In the genomic region with DNA sequence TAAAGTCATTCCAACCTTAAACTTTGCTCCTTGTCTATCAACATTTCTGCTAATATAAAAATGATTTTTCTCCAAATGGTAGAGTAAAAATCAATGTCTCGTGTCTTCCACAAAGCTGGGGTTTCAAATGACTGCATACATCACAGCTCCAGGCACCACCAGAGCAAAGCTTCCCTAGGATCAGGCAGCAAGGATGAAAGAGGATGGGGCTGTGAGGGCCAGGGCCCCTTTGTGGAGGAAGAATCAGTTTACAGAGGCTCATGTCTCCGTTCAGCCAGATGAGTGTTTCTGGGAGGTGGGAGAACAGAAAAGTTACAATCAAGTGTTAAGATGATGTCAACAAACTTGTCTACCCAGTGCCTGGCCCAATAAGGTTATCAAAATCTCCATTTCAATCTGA, we compare ENCODE assay signal across 19 cellular contexts.
DNase-seq lines count a peak whose midpoint lies in the region; ATAC-seq and TF ChIP-seq lines count a peak whose summit lies in the region.
"Had no signal": no experiment of that assay in that cellular context is flagged by ENCODE, and none has a peak within 500 bp of the region (broad histone marks: within the 10 kb centered on the region; RNA-seq: fewer than 3 reads in every experiment).

No MANE protein-coding gene starts in this region.

- no peak overlapping the region for H3K4me3 ChIP-seq in GM23338
- H3K4me3 ChIP-seq in upper lobe of right lung: no peak overlapping the region
- H3K4me3 ChIP-seq: BLaER1 had no signal

- H3K36me3 ChIP-seq in GM23338 (ENCODE audit: insufficient read depth): no peaks in the 10 kb centered on the region
- H3K36me3 ChIP-seq in upper lobe of right lung: no peaks in the 10 kb centered on the region
- H3K36me3 ChIP-seq: BLaER1 had no signal

- TF ChIP-seq CTCF in GM23338 (conservative IDR thresholded peaks at IDR 0.05; ENCODE audit: low read depth in 2 of 2) (no peak), nephron progenitor cell (IDR thresholded peaks at IDR 0.05) (no peak), upper lobe of right lung (IDR thresholded peaks at IDR 0.05) (no peak)

- peaks cover 4% of the 10 kb centered on the region for H3K4me1 ChIP-seq in GM23338 (ENCODE audit: insufficient read depth)
- H3K4me1 ChIP-seq in upper lobe of right lung: no peaks in the 10 kb centered on the region

- no peak for DNase-seq in GM23338 (ENCODE audit: low spot score)
- DNase-seq in nephron progenitor cell: no peak
- peak; percentile 3 for DNase-seq in sciatic nerve (ENCODE audit: low spot score)
- peak; percentile 23 for DNase-seq in upper lobe of right lung
- no peak for DNase-seq in MV-4-11 (lab: John Stamatoyannopoulos, UW)
- DNase-seq in G401 (ENCODE audit: low spot score): no peak
- DNase-seq: CD4-positive, CD25-positive, alpha-beta regulatory T cell; CD8-positive, alpha-beta T cell; DMS 273 treated with DMSO at 0.1 percent for 48 hours; DMS79; EL; GF-D8; H9 had no signal

- H3K27ac ChIP-seq in GM23338 (ENCODE audit: low read depth) (no peak overlapping the region), upper lobe of right lung (no peak overlapping the region)
- H3K27ac ChIP-seq: 22Rv1, BLaER1, C4-2B had no signal

- no peaks in the 10 kb centered on the region for H3K9me2 ChIP-seq in GM23338 (ENCODE audit: insufficient read depth)

- no peaks in the 10 kb centered on the region for H3K9me3 ChIP-seq in upper lobe of right lung
- H3K9me3 ChIP-seq: BLaER1 had no signal

- intact Hi-C loops in sciatic nerve (cut with DNase I): no loop called here
- intact Hi-C loops in upper lobe of right lung (cut with DNase I): no loop called here

- peak overlapping the region; percentile 38; the same call in 1 of the 2 replicates for H2AFZ ChIP-seq in GM23338

- H3K27ac Mint-ChIP-seq in GM23338: no peak overlapping the region
- H3K27ac Mint-ChIP-seq in nephron progenitor cell: peak overlapping the region; percentile 91
- H3K27ac Mint-ChIP-seq: B cell; CD8-positive, alpha-beta T cell; H9 had no signal

- H3K9me3 Mint-ChIP-seq in GM23338 (no peaks in the 10 kb centered on the region), nephron progenitor cell (no peaks in the 10 kb centered on the region)
- H3K9me3 Mint-ChIP-seq: CD4-positive, CD25-positive, alpha-beta regulatory T cell; CD8-positive, alpha-beta T cell; H9 had no signal

- H3K79me2 ChIP-seq in GM23338 (replicated peaks; ENCODE audit: insufficient read depth): no peaks in the 10 kb centered on the region

- in situ Hi-C loops in G401 (cut with HindIII; ENCODE audit: low sequenced_read_pairs): no loop called here

- H3K4me2 ChIP-seq in GM23338: no peak overlapping the region
- H3K4me2 ChIP-seq: BLaER1 had no signal

- H4K20me1 ChIP-seq in GM23338 (replicated peaks; ENCODE audit: insufficient read depth): no peaks in the 10 kb centered on the region
- H4K20me1 ChIP-seq: BLaER1 had no signal

- H3F3A ChIP-seq in GM23338 (replicated peaks; ENCODE audit: low read depth): no peaks in the 10 kb centered on the region

- H3K36me3 Mint-ChIP-seq in GM23338 (ENCODE audit: low read depth) (no peaks in the 10 kb centered on the region), nephron progenitor cell (ENCODE audit: low read depth) (no peaks in the 10 kb centered on the region)
- H3K36me3 Mint-ChIP-seq: CD4-positive, CD25-positive, alpha-beta regulatory T cell; CD8-positive, alpha-beta T cell had no signal

- H3K27me3 ChIP-seq in GM23338 (ENCODE audit: insufficient read depth): peaks cover 8% of the 10 kb centered on the region
- H3K27me3 ChIP-seq in upper lobe of right lung: no peaks in the 10 kb centered on the region
- H3K27me3 ChIP-seq: BLaER1 had no signal

- H3K27me3 Mint-ChIP-seq in GM23338 (ENCODE audit: insufficient read depth, low read depth, poor library complexity): peaks cover 9% of the 10 kb centered on the region
- H3K27me3 Mint-ChIP-seq in nephron progenitor cell (ENCODE audit: low read depth, poor library complexity): peaks cover 16% of the 10 kb centered on the region

- H3K4me1 Mint-ChIP-seq in GM23338: peaks cover 10% of the 10 kb centered on the region
- peaks cover 54% of the 10 kb centered on the region for H3K4me1 Mint-ChIP-seq in nephron progenitor cell

- ATAC-seq in GM23338: peak; percentile 54; the same call in 2 of the 3 replicates
- no peak for ATAC-seq in sciatic nerve
- ATAC-seq in upper lobe of right lung: no peak
- ATAC-seq in HG03439 (IDR thresholded peaks at IDR 0.05; ENCODE audit: unreplicated experiment): no peak
- ATAC-seq: CD8-positive, alpha-beta T cell; HCT116 had no signal

- no peak overlapping the region for H3K4me3 Mint-ChIP-seq in GM23338
- H3K4me3 Mint-ChIP-seq in nephron progenitor cell: no peak overlapping the region
- H3K4me3 Mint-ChIP-seq: B cell; CD4-positive, CD25-positive, alpha-beta regulatory T cell; CD8-positive, alpha-beta T cell; H9 had no signal

TF ChIP-seq in GM23338, 12 proteins besides CTCF, POLR2A, EP300 and RAD21:
- no peak for TF ChIP-seq CREB1 (CRISPR knock-in tag; IDR thresholded peaks at IDR 0.05; ENCODE audit: low read depth)
- TF ChIP-seq JUNB (IDR thresholded peaks at IDR 0.05; ENCODE audit: unreplicated experiment): no peak
- TF ChIP-seq NANOG (IDR thresholded peaks at IDR 0.05; ENCODE audit: borderline replicate concordance): no peak
- TF ChIP-seq, protein P1, sequence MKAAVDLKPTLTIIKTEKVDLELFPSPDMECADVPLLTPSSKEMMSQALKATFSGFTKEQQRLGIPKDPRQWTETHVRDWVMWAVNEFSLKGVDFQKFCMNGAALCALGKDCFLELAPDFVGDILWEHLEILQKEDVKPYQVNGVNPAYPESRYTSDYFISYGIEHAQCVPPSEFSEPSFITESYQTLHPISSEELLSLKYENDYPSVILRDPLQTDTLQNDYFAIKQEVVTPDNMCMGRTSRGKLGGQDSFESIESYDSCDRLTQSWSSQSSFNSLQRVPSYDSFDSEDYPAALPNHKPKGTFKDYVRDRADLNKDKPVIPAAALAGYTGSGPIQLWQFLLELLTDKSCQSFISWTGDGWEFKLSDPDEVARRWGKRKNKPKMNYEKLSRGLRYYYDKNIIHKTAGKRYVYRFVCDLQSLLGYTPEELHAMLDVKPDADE (IDR thresholded peaks at IDR 0.05): no peak
- TF ChIP-seq ZNF114 (CRISPR knock-in tag; IDR thresholded peaks at IDR 0.05): no peak
- TF ChIP-seq EZH2 (IDR thresholded peaks at IDR 0.05; ENCODE audit: low read depth, unreplicated experiment): no peak

Comparison
In these comparisons a context has a peak if more than half of its experiments do, and no peak if none do; other contexts are left out.
1. DNase-seq: peak in sciatic nerve (single experiment) and upper lobe of right lung (single experiment); none in GM23338 (single experiment), nephron progenitor cell (single experiment), MV-4-11 (single experiment) and G401 (single experiment).